ENCODE assay signal across 19 cellular contexts in genomic region chr4:38283724-38284123, GRCh38.
DNase-seq lines count a peak whose midpoint lies in the region; ATAC-seq and TF ChIP-seq lines count a peak whose summit lies in the region.
"Had no signal": no experiment of that assay in that cellular context is flagged by ENCODE, and none has a peak within 500 bp of the region (broad histone marks: within the 10 kb centered on the region; RNA-seq: fewer than 3 reads in every experiment).

No MANE protein-coding gene starts in this region.

- POLR2A ChIA-PET in activated CD8-positive, alpha-beta T cell treated with anti-CD3 and anti-CD28 coated beads for 36 hours (lab: Charles Lee): no interaction called here
- POLR2A ChIA-PET in activated CD8-positive, alpha-beta T cell treated with anti-CD3 and anti-CD28 coated beads, Interleukin-2, amount 10 ng/mL, durations not matched to agents 7 days and 5 days (lab: Charles Lee): no interaction called here

- in situ Hi-C loops in SK-MEL-5 (cut with HindIII; ENCODE audit: low pct_unique_long_range_greater_than_20kb, low sequenced_read_pairs): no loop called here

- no peaks in the 10 kb centered on the region for H3K9me3 Mint-ChIP-seq in activated CD8-positive, alpha-beta T cell treated with anti-CD3 and anti-CD28 coated beads for 36 hours
- H3K9me3 Mint-ChIP-seq in activated CD8-positive, alpha-beta T cell treated with anti-CD3 and anti-CD28 coated beads, Interleukin-2, amount 10 ng/mL, durations not matched to agents 7 days and 5 days (ENCODE audit: insufficient read depth): no peaks in the 10 kb centered on the region
- peaks cover 0 to 5% of the 10 kb centered on the region in 2 donors for H3K9me3 Mint-ChIP-seq in stimulated activated naive CD8-positive, alpha-beta T cell treated with anti-CD3 and anti-CD28 coated beads, Interleukin-15, amount 100 ng/mL, for 72 hours
- H3K9me3 Mint-ChIP-seq: CD4-positive, alpha-beta T cell had no signal

- ATAC-seq in activated CD8-positive, alpha-beta T cell treated with anti-CD3 and anti-CD28 coated beads for 36 hours: peak; percentile 53
- no peak for ATAC-seq in activated CD8-positive, alpha-beta T cell treated with anti-CD3 and anti-CD28 coated beads, Interleukin-2, amount 10 ng/mL, durations not matched to agents 7 days and 5 days
- ATAC-seq in stimulated activated naive CD8-positive, alpha-beta T cell treated with anti-CD3 and anti-CD28 coated beads, Interleukin-15, amount 100 ng/mL, for 72 hours: peak; percentile 80

- DNase-seq in activated CD8-positive, alpha-beta T cell treated with anti-CD3 and anti-CD28 coated beads for 36 hours: no peak
- DNase-seq in activated CD8-positive, alpha-beta T cell treated with anti-CD3 and anti-CD28 coated beads, Interleukin-2, amount 10 ng/mL, durations not matched to agents 7 days and 5 days: no peak
- DNase-seq in SK-MEL-5 (ENCODE audit: low read depth, low spot score) (peak; percentile 41), choroid plexus epithelial cell (ENCODE audit: low read depth) (peak; percentile 15), T-helper 1 cell (no peak), LoVo (ENCODE audit: low spot score) (no peak), Ammon's horn (ENCODE audit: low spot score) (no peak)
- DNase-seq in stimulated activated naive CD8-positive, alpha-beta T cell treated with anti-CD3 and anti-CD28 coated beads, Interleukin-15, amount 100 ng/mL, for 72 hours: no peak
- DNase-seq: BE2C; CD4-positive, alpha-beta T cell; DMS79; NCI-H1417; NCI-H187; NCI-H226; NCI-H524; NCI-H82; PC-9; SIG-M5 had no signal

- intact Hi-C loops in activated CD8-positive, alpha-beta T cell treated with anti-CD3 and anti-CD28 coated beads for 36 hours (cut with micrococcal nuclease): no loop called here

- CTCF ChIA-PET in activated CD8-positive, alpha-beta T cell treated with anti-CD3 and anti-CD28 coated beads for 36 hours (lab: Charles Lee): interaction anchor here (0.8 to 1.5 kb wide), 3 partner anchors 10 to 391 kb away, joined by 3 to 5 read pairs (median 3); no protein-coding TSS in a partner anchor
- CTCF ChIA-PET in activated CD8-positive, alpha-beta T cell treated with anti-CD3 and anti-CD28 coated beads, Interleukin-2, amount 10 ng/mL, durations not matched to agents 7 days and 5 days (lab: Charles Lee): interaction anchor here (0.8 to 1.9 kb wide), 4 partner anchors 9 to 104 kb away, joined by 3 to 5 read pairs (median 3); no protein-coding TSS in a partner anchor

- H3K36me3 Mint-ChIP-seq in activated CD8-positive, alpha-beta T cell treated with anti-CD3 and anti-CD28 coated beads for 36 hours (ENCODE audit: low read depth): no peaks in the 10 kb centered on the region
- H3K36me3 Mint-ChIP-seq in activated CD8-positive, alpha-beta T cell treated with anti-CD3 and anti-CD28 coated beads, Interleukin-2, amount 10 ng/mL, durations not matched to agents 7 days and 5 days (ENCODE audit: low read depth): no peaks in the 10 kb centered on the region

- peaks cover 4% of the 10 kb centered on the region for H3K4me1 Mint-ChIP-seq in activated CD8-positive, alpha-beta T cell treated with anti-CD3 and anti-CD28 coated beads for 36 hours (ENCODE audit: low read depth)
- peaks cover 15% of the 10 kb centered on the region for H3K4me1 Mint-ChIP-seq in activated CD8-positive, alpha-beta T cell treated with anti-CD3 and anti-CD28 coated beads, Interleukin-2, amount 10 ng/mL, durations not matched to agents 7 days and 5 days (ENCODE audit: low read depth)
- no peaks in the 10 kb centered on the region for H3K4me1 Mint-ChIP-seq in stimulated activated naive CD8-positive, alpha-beta T cell treated with anti-CD3 and anti-CD28 coated beads, Interleukin-15, amount 100 ng/mL, for 72 hours

- no peak overlapping the region for H3K4me3 Mint-ChIP-seq in activated CD8-positive, alpha-beta T cell treated with anti-CD3 and anti-CD28 coated beads for 36 hours
- no peak overlapping the region for H3K4me3 Mint-ChIP-seq in activated CD8-positive, alpha-beta T cell treated with anti-CD3 and anti-CD28 coated beads, Interleukin-2, amount 10 ng/mL, durations not matched to agents 7 days and 5 days
- H3K4me3 Mint-ChIP-seq in stimulated activated naive CD8-positive, alpha-beta T cell treated with anti-CD3 and anti-CD28 coated beads, Interleukin-15, amount 100 ng/mL, for 72 hours: no peak overlapping the region
- H3K4me3 Mint-ChIP-seq: CD4-positive, alpha-beta T cell had no signal

- no peak for TF ChIP-seq CTCF in activated CD8-positive, alpha-beta T cell treated with anti-CD3 and anti-CD28 coated beads for 36 hours (IDR thresholded peaks at IDR 0.05)
- no peak for TF ChIP-seq CTCF in choroid plexus epithelial cell (conservative IDR thresholded peaks at IDR 0.05; ENCODE audit: low read depth, low read length)

- H3K27ac Mint-ChIP-seq in activated CD8-positive, alpha-beta T cell treated with anti-CD3 and anti-CD28 coated beads for 36 hours: no peak overlapping the region
- no peak overlapping the region for H3K27ac Mint-ChIP-seq in activated CD8-positive, alpha-beta T cell treated with anti-CD3 and anti-CD28 coated beads, Interleukin-2, amount 10 ng/mL, durations not matched to agents 7 days and 5 days
- H3K27ac Mint-ChIP-seq in stimulated activated naive CD8-positive, alpha-beta T cell treated with anti-CD3 and anti-CD28 coated beads, Interleukin-15, amount 100 ng/mL, for 72 hours: no peak overlapping the region
- H3K27ac Mint-ChIP-seq: CD4-positive, alpha-beta T cell had no signal

- H3K27me3 Mint-ChIP-seq in activated CD8-positive, alpha-beta T cell treated with anti-CD3 and anti-CD28 coated beads for 36 hours: no peaks in the 10 kb centered on the region
- no peaks in the 10 kb centered on the region for H3K27me3 Mint-ChIP-seq in activated CD8-positive, alpha-beta T cell treated with anti-CD3 and anti-CD28 coated beads, Interleukin-2, amount 10 ng/mL, durations not matched to agents 7 days and 5 days (ENCODE audit: low read depth)
- H3K27me3 Mint-ChIP-seq in stimulated activated naive CD8-positive, alpha-beta T cell treated with anti-CD3 and anti-CD28 coated beads, Interleukin-15, amount 100 ng/mL, for 72 hours: no peaks in the 10 kb centered on the region
- H3K27me3 Mint-ChIP-seq: CD4-positive, alpha-beta T cell had no signal

- H3K4me3 ChIP-seq in choroid plexus epithelial cell (ENCODE audit: low read depth, low read length): no peak overlapping the region
- H3K4me3 ChIP-seq: HAP-1, PC-9 had no signal

Comparison
In these comparisons a context has a peak if more than half of its experiments do, and no peak if none do; other contexts are left out.
1. DNase-seq: peak in SK-MEL-5 (single experiment) and choroid plexus epithelial cell (single experiment); none in activated CD8-positive, alpha-beta T cell treated with anti-CD3 and anti-CD28 coated beads for 36 hours (single experiment), activated CD8-positive, alpha-beta T cell treated with anti-CD3 and anti-CD28 coated beads, Interleukin-2, amount 10 ng/mL, durations not matched to agents 7 days and 5 days (single experiment), stimulated activated naive CD8-positive, alpha-beta T cell treated with anti-CD3 and anti-CD28 coated beads, Interleukin-15, amount 100 ng/mL, for 72 hours (0 of 2), T-helper 1 cell (0 of 5), LoVo (single experiment) and Ammon's horn (single experiment).